8 cellular contexts compared by ENCODE assay signal in the genomic region with DNA sequence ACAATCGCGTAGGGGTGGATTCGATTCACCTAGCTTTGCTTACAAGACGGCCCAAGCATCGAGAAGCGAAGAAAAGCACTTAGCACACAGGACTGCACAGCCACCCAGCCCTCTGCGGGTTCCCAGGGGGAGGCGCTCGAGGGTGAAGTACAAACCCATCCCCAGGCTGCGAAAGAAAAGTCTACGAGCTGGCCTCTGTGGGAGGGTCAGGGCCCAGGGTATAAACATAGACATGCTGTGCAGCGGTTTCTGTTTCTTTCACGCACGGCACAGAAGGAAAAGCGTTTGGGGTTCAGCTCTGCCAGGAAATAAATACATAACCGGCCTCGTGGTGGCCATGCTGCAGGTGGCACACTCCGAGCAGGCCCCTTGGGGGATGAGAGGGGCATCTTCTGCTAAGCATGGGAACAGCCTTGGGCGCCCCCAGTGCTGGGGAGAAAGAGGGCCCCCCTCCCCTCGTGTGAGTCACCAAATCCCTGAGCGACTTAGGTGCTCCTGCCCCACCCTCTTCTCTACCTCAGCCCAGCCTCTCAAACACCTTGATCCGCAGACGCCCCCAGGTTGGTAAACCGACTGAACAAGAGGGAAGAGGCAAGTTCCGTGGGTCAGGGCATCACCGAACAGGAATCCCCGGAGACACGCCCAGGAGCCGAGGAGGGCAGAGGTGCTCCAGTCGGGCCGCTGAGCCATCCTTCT.
DNase-seq lines count a peak whose midpoint lies in the region; ATAC-seq and TF ChIP-seq lines count a peak whose summit lies in the region.

No MANE protein-coding gene starts in this region.

- H4K20me1 ChIP-seq in OCI-LY3 (ENCODE audit: insufficient read depth, low read length) = peaks cover 95% of the 10 kb centered on the region

- DNase-seq in activated naive CD4-positive, alpha-beta T cell treated with anti-CD3 and anti-CD28 coated beads, Interleukin-2, amount 50 U/mL, for 16 hours = peak; percentile 73
- peak; percentile 46 to 61 (median 58) for DNase-seq in stimulated activated CD4-positive, alpha-beta T cell treated with anti-CD3 and anti-CD28 coated beads, TNF-alpha, amount 100 ng/mL, for 1 hour (ENCODE audit: low read depth in 3 of 3, low spot score in 1 of 3)
- DNase-seq in NCI-H2196 treated with DMSO at 0.1 percent for 48 hours (lab: John Stamatoyannopoulos, UW; ENCODE audit: unreplicated experiment) = no peak
- DNase-seq in middle frontal gyrus (ENCODE audit: extremely low spot score, low spot score) = no peak
- DNase-seq in HuH-7 (ENCODE audit: low spot score) = no peak

- peak overlapping the region; percentile 55 for H3K27ac ChIP-seq in OCI-LY3 (ENCODE audit: low read length)

- ATAC-seq in HG02588 (IDR thresholded peaks at IDR 0.05; ENCODE audit: unreplicated experiment) = peak; percentile 98

- H3K4me2 ChIP-seq in OCI-LY3 (ENCODE audit: low read length) = peak overlapping the region; percentile 73

- peaks cover 55% of the 10 kb centered on the region for H3K36me3 ChIP-seq in OCI-LY3 (replicated peaks; ENCODE audit: low read depth, low read length)

- TF ChIP-seq CTCF in GM12874 (IDR thresholded peaks at IDR 0.05; ENCODE audit: insufficient read depth, low read depth, low read length) = peak; percentile 68
- peak; percentile 55 for TF ChIP-seq CTCF in OCI-LY3 (IDR thresholded peaks at IDR 0.05; ENCODE audit: low read depth, low read length)

- H3K9me3 ChIP-seq in OCI-LY3 (ENCODE audit: insufficient read depth, low read length) = no peaks in the 10 kb centered on the region

- no peaks in the 10 kb centered on the region for H3K27me3 ChIP-seq in OCI-LY3 (ENCODE audit: low read depth, low read length)

- peak overlapping the region; percentile 58 for H3K4me3 ChIP-seq in OCI-LY3 (ENCODE audit: low read length)

- H2AFZ ChIP-seq in OCI-LY3 (ENCODE audit: low read depth, low read length) = no peak overlapping the region

- H3K9ac ChIP-seq in OCI-LY3 (ENCODE audit: low read length) = peak overlapping the region; percentile 29; the same call in 1 of the 2 replicates

- peaks cover 99% of the 10 kb centered on the region for H3K79me2 ChIP-seq in OCI-LY3 (ENCODE audit: low read length)

- H3K4me1 ChIP-seq in OCI-LY3 (ENCODE audit: low read length) = peaks cover 60% of the 10 kb centered on the region

Comparison
In these comparisons a context has a peak if more than half of its experiments do, and no peak if none do; other contexts are left out.
1. DNase-seq: peak in activated naive CD4-positive, alpha-beta T cell treated with anti-CD3 and anti-CD28 coated beads, Interleukin-2, amount 50 U/mL, for 16 hours (single experiment) and stimulated activated CD4-positive, alpha-beta T cell treated with anti-CD3 and anti-CD28 coated beads, TNF-alpha, amount 100 ng/mL, for 1 hour (3 of 3); none in NCI-H2196 treated with DMSO at 0.1 percent for 48 hours (single experiment), middle frontal gyrus (single experiment) and HuH-7 (single experiment).